ENCODE assay signal across 10 cellular contexts in the genomic region with DNA sequence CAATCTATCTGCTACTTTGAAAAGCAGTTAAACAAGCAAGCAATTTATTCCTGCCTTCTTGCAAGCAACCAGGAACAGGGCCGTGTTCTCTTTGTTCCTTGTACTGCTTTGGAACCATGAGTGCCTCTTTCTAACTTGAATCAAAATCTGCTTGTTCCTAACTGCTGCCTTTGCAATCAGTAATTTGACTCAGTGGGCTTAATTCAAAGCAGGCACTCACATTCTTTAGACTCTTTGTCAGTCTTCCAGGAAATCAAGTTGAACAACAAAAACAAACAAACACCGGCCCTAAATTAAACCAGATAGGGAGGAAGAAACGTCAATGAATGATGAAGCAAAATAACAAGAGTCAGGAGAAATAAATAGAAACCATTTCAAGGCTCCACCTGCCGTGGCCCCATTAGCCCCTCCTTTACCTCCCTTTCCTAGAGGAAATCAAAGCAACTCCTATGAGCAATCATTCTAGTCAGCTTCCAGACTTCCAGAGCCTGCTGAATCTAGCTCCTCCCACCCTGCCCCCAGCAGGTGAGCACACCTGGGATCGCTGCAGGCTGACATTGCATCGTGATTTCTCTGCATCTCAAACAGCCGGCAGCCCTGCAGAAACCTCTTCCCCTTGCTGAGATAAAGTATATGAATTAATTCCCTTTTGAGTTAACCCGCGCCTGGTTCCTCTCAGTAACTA.
DNase-seq lines count a peak whose midpoint lies in the region; ATAC-seq and TF ChIP-seq lines count a peak whose summit lies in the region.
"Had no signal": no experiment of that assay in that cellular context is flagged by ENCODE, and none has a peak within 500 bp of the region (broad histone marks: within the 10 kb centered on the region; RNA-seq: fewer than 3 reads in every experiment).

No MANE protein-coding gene starts in this region.

- H3K36me3 ChIP-seq in H7 (replicated peaks; ENCODE audit: control insufficient read depth, insufficient read depth, low read length) (no peaks in the 10 kb centered on the region), PC-9 (ENCODE audit: low read depth) (no peaks in the 10 kb centered on the region)

- CTCF ChIA-PET in PC-9 (lab: Charles Lee): no interaction called here

- H3F3A ChIP-seq in PC-9 (ENCODE audit: insufficient read depth, low read depth): peaks cover 14% of the 10 kb centered on the region; the same call in 1 of the 2 replicates

- H3K79me2 ChIP-seq in PC-9 (ENCODE audit: low read depth): no peaks in the 10 kb centered on the region

- POLR2A ChIA-PET in PC-9 (lab: Charles Lee; ENCODE audit: unreplicated experiment): interaction anchor here (0.6 kb wide), 1 partner anchor 39 kb away, joined by 4 read pairs; no protein-coding TSS in a partner anchor

- intact Hi-C loops in PC-9 (cut with micrococcal nuclease; ENCODE audit: unreplicated experiment): loop anchor here (5.0 kb wide), 1 partner anchor 43 kb away; no protein-coding TSS in a partner anchor

- no peak overlapping the region for H3K4me3 ChIP-seq in H7 (ENCODE audit: insufficient read depth, low read depth, low read length)
- H3K4me3 ChIP-seq in PC-9: peak overlapping the region; percentile 43; the same call in 1 of the 2 replicates
- no peak overlapping the region for H3K4me3 ChIP-seq in foreskin fibroblast (ENCODE audit: low read depth in 1 of 2, low read length in 2 of 2)

- peak; percentile 78 for DNase-seq in H7
- peak; percentile 53 to 73 for DNase-seq in PC-9
- peak; percentile 60 to 81 for DNase-seq in foreskin fibroblast
- DNase-seq in pons (ENCODE audit: low spot score): peak; percentile 52
- no peak for DNase-seq in NK-92 treated with Interleukin-12 subunit alpha and Interleukin-12 subunit beta, amount 100 ng/mL, for 24 hours (lab: John Stamatoyannopoulos, UW)
- no peak for DNase-seq in activated CD4-positive, alpha-beta T cell treated with anti-CD3 and anti-CD28 coated beads for 1 hour
- DNase-seq: activated naive CD4-positive, alpha-beta T cell treated with anti-CD3 and anti-CD28 coated beads, Interleukin-2, amount 10 ng/mL, durations not matched to agents 7 days and 5 days; T-helper 17 cell had no signal

- TF ChIP-seq CTCF in PC-9 (conservative IDR thresholded peaks at IDR 0.05): no peak
- no peak for TF ChIP-seq CTCF in foreskin fibroblast (IDR thresholded peaks at IDR 0.05; ENCODE audit: low read depth, low read length)

- H3K27me3 ChIP-seq in H7 (ENCODE audit: control insufficient read depth, insufficient read depth, low read length): no peaks in the 10 kb centered on the region
- H3K27me3 ChIP-seq in PC-9 (ENCODE audit: insufficient read depth, low read depth): no peaks in the 10 kb centered on the region

- H3K9me2 ChIP-seq in PC-9 (ENCODE audit: insufficient read depth): no peaks in the 10 kb centered on the region

- no peaks in the 10 kb centered on the region for H4K20me1 ChIP-seq in PC-9 (ENCODE audit: insufficient read depth)

- H3K4me2 ChIP-seq in PC-9: peak overlapping the region; percentile 69

- peak overlapping the region; percentile 73 for H2AFZ ChIP-seq in PC-9

- no TSS peak for BruUV-seq in PC-9 (replicated peaks; lab: Mats Ljungman, UMichigan)

- peak overlapping the region; percentile 63 for H3K27ac ChIP-seq in PC-9

- H3K4me1 ChIP-seq in PC-9 (replicated peaks; ENCODE audit: insufficient read depth): peaks cover 24% of the 10 kb centered on the region

- H3K9me3 ChIP-seq in PC-9 (ENCODE audit: insufficient read depth, low read depth): no peaks in the 10 kb centered on the region

- no peak for ATAC-seq in GM19324 (IDR thresholded peaks at IDR 0.05; ENCODE audit: low FRiP score, unreplicated experiment)
- ATAC-seq in GM19395 (IDR thresholded peaks at IDR 0.05; ENCODE audit: unreplicated experiment): no peak
- ATAC-seq: T-helper 17 cell had no signal

Comparison
In these comparisons a context has a peak if more than half of its experiments do, and no peak if none do; other contexts are left out.
1. DNase-seq: peak in H7 (single experiment), PC-9 (2 of 2), foreskin fibroblast (2 of 2) and pons (single experiment); none in NK-92 treated with Interleukin-12 subunit alpha and Interleukin-12 subunit beta, amount 100 ng/mL, for 24 hours (single experiment) and activated CD4-positive, alpha-beta T cell treated with anti-CD3 and anti-CD28 coated beads for 1 hour (single experiment).